Comparison of ENCODE assay signal across 23 cellular contexts in the genomic region with DNA sequence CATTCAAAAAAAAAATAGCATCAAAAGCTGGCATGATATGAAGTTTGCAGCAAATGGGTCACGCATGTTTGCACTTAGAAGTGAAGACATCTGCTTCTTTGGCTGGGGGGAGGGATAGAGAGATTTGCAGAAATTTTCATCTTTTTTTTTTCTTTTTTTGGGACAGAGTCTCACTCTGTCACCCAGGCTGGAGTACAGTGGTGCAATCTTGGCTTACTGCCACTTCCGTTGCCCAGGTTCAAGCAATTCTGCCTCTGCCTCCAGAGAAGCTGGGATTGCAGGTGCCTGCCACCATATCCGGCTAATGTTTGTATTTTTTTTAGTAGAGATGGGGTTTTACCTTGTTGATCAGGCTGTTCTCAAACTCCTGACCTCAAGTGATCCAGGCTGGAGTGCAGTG.
DNase-seq lines count a peak whose midpoint lies in the region; ATAC-seq and TF ChIP-seq lines count a peak whose summit lies in the region.
"Had no signal": no experiment of that assay in that cellular context is flagged by ENCODE, and none has a peak within 500 bp of the region (broad histone marks: within the 10 kb centered on the region; RNA-seq: fewer than 3 reads in every experiment).

No MANE protein-coding gene starts in this region.

- no peak for TF ChIP-seq POLR2A in body of pancreas (IDR thresholded peaks at IDR 0.05)

- no peak overlapping the region for H3K4me3 ChIP-seq in BLaER1
- H3K4me3 ChIP-seq in body of pancreas, result no peak overlapping the region
- H3K4me3 ChIP-seq: A549, GM12878 had no signal

- peak overlapping the region; percentile 12; the same call in 1 of the 2 replicates for H3K4me2 ChIP-seq in BLaER1
- H3K4me2 ChIP-seq: A549 had no signal

- no peak overlapping the region for H3K9ac ChIP-seq in BLaER1

- TF ChIP-seq CTCF in body of pancreas (IDR thresholded peaks at IDR 0.05), result no peak

- H3K36me3 ChIP-seq in BLaER1 (no peaks in the 10 kb centered on the region), body of pancreas (replicated peaks in 1 of 2; ENCODE audit: insufficient read depth in 1 of 2, low read depth in 2 of 2) (no peaks in the 10 kb centered on the region)

- intact Hi-C loops in body of pancreas (cut with DNase I), result no loop called here

- H3K27ac ChIP-seq in BLaER1 (no peak overlapping the region), body of pancreas (no peak overlapping the region)
- H3K27ac ChIP-seq: 22Rv1, A549 had no signal

- 45 to 60% methylated on average over 3 of the region's 3 CpGs for WGBS in body of pancreas, 2 donors

- peak; percentile 19 for DNase-seq in NCI-H2029 (lab: John Stamatoyannopoulos, UW)
- DNase-seq in NCI-H2029 treated with DMSO at 0.1 percent for 48 hours (lab: John Stamatoyannopoulos, UW), result no peak
- DNase-seq in DMS79 treated with DMSO at 0.1 percent for 48 hours (lab: John Stamatoyannopoulos, UW), result peak; percentile 45
- peak; percentile 39 for DNase-seq in RPMI8226
- no peak for DNase-seq in body of pancreas
- DNase-seq in activated effector memory CD4-positive, alpha-beta T cell treated with Interleukin-2 at 50 U/mL for 16 hours, result no peak
- no peak for DNase-seq in T-helper 9 cell
- DNase-seq: AML-193; C1 segment of cervical spinal cord; CD4-positive, alpha-beta memory T cell; CD4-positive, CD25-positive, alpha-beta regulatory T cell; CD8-positive, alpha-beta memory T cell; COR-L47; DMS 273 treated with DMSO at 0.1 percent for 48 hours; DMS153; DMS53; DND-41; EL; GDM1 had no signal

- H3K27me3 ChIP-seq in BLaER1 (peaks cover 47% of the 10 kb centered on the region), body of pancreas (no peaks in the 10 kb centered on the region)

- ATAC-seq in body of pancreas, result no peak
- ATAC-seq: A549, GM12878 had no signal

- H3K9me3 ChIP-seq in BLaER1, result no peaks in the 10 kb centered on the region
- no peaks in the 10 kb centered on the region for H3K9me3 ChIP-seq in body of pancreas
- H3K9me3 ChIP-seq: A549 had no signal

- H4K20me1 ChIP-seq in BLaER1, result peaks cover 16% of the 10 kb centered on the region; the same call in 1 of the 2 replicates

- no peaks in the 10 kb centered on the region for H3K4me1 ChIP-seq in BLaER1
- no peaks in the 10 kb centered on the region for H3K4me1 ChIP-seq in body of pancreas
- H3K4me1 ChIP-seq: A549 had no signal

Comparison
In these comparisons a context has a peak if more than half of its experiments do, and no peak if none do; other contexts are left out.
1. DNase-seq: peak in NCI-H2029 (single experiment), DMS79 treated with DMSO at 0.1 percent for 48 hours (single experiment) and RPMI8226 (single experiment); none in NCI-H2029 treated with DMSO at 0.1 percent for 48 hours (single experiment), body of pancreas (0 of 4), activated effector memory CD4-positive, alpha-beta T cell treated with Interleukin-2 at 50 U/mL for 16 hours (single experiment) and T-helper 9 cell (single experiment).